1 cellular context compared by ENCODE assay signal in genomic region chr2:96810783-96811192, GRCh38.
TF ChIP-seq lines count a peak whose summit lies in the region.

No MANE protein-coding gene starts in this region.

TF ChIP-seq in HepG2, 621 proteins besides CTCF, POLR2A, EP300 and RAD21 (continues in another document):
- TF ChIP-seq ZNF20 (CRISPR knock-in tag; IDR thresholded peaks at IDR 0.05) (no peak), ZNF383 (CRISPR knock-in tag; IDR thresholded peaks at IDR 0.05; ENCODE audit: borderline replicate concordance) (no peak), SKI (IDR thresholded peaks at IDR 0.05; ENCODE audit: partially characterized antibody) (no peak), SIN3B (IDR thresholded peaks at IDR 0.05; ENCODE audit: low read length) (no peak), KDM5B (CRISPR knock-in tag; IDR thresholded peaks at IDR 0.05; ENCODE audit: borderline replicate concordance) (0 out of 2 replicates have a peak, but pooled peaks have one; percentile 11), REXO4 (CRISPR knock-in tag; IDR thresholded peaks at IDR 0.05; ENCODE audit: borderline replicate concordance) (no peak), BORCS8-MEF2B (CRISPR knock-in tag; IDR thresholded peaks at IDR 0.05) (0 out of 2 replicates have a peak, but pooled peaks have one; percentile 47), ZNF878 (CRISPR knock-in tag; IDR thresholded peaks at IDR 0.05) (no peak), UBTF (CRISPR knock-in tag; IDR thresholded peaks at IDR 0.05) (peak; percentile 81), ZNF251 (CRISPR knock-in tag; IDR thresholded peaks at IDR 0.05) (no peak), PAX8 (CRISPR knock-in tag; IDR thresholded peaks at IDR 0.05; ENCODE audit: borderline replicate concordance) (0 out of 2 replicates have a peak, but pooled peaks have one; percentile 71), CBX1 (IDR thresholded peaks at IDR 0.05; ENCODE audit: low read depth) (no peak), NCOA1 (CRISPR knock-in tag; IDR thresholded peaks at IDR 0.05) (peak; percentile 55; the same call in 1 of the 2 replicates), RFXANK (CRISPR knock-in tag; IDR thresholded peaks at IDR 0.05) (0 out of 2 replicates have a peak, but pooled peaks have one; percentile 32), ZNF205 (CRISPR knock-in tag; IDR thresholded peaks at IDR 0.05) (no peak), PRMT3 (CRISPR knock-in tag; IDR thresholded peaks at IDR 0.05; ENCODE audit: borderline replicate concordance, low read depth) (no peak), ZNF343 (CRISPR knock-in tag; IDR thresholded peaks at IDR 0.05) (peak; percentile 89; the same call in 1 of the 2 replicates), PRDM10 (CRISPR knock-in tag; IDR thresholded peaks at IDR 0.05; ENCODE audit: low read depth) (no peak), CSRNP2 (CRISPR knock-in tag; conservative IDR thresholded peaks at IDR 0.05; ENCODE audit: low read depth) (no peak), ZFP91 (CRISPR knock-in tag; IDR thresholded peaks at IDR 0.05; ENCODE audit: borderline replicate concordance) (peak; percentile 35; the same call in 1 of the 2 replicates), MIER3 (CRISPR knock-in tag; IDR thresholded peaks at IDR 0.05; ENCODE audit: borderline replicate concordance) (no peak), ARID4A (CRISPR knock-in tag; IDR thresholded peaks at IDR 0.05; ENCODE audit: borderline replicate concordance) (peak; percentile 74), ATRX (CRISPR knock-in tag; IDR thresholded peaks at IDR 0.05; ENCODE audit: borderline replicate concordance) (no peak), SALL1 (CRISPR knock-in tag; IDR thresholded peaks at IDR 0.05) (0 out of 2 replicates have a peak, but pooled peaks have one; percentile 61), YEATS2 (CRISPR knock-in tag; IDR thresholded peaks at IDR 0.05; ENCODE audit: borderline replicate concordance) (no peak; the same call in 1 of the 2 replicates), ZBTB7B (CRISPR knock-in tag; IDR thresholded peaks at IDR 0.05) (peak; percentile 31; the same call in 1 of the 2 replicates), CAMTA2 (CRISPR knock-in tag; IDR thresholded peaks at IDR 0.05; ENCODE audit: borderline replicate concordance) (0 out of 2 replicates have a peak, but pooled peaks have one; percentile 45), ZNF549 (CRISPR knock-in tag; IDR thresholded peaks at IDR 0.05) (no peak), FOXA1 (IDR thresholded peaks at IDR 0.05) (no peak), FOXA1 (CRISPR knock-in tag; IDR thresholded peaks at IDR 0.05) (0 out of 2 replicates have a peak, but pooled peaks have one; percentile 23), HMG20A (CRISPR knock-in tag; IDR thresholded peaks at IDR 0.05; ENCODE audit: borderline replicate concordance) (peak; percentile 50; the same call in 1 of the 2 replicates), GPN1 (CRISPR knock-in tag; IDR thresholded peaks at IDR 0.05; ENCODE audit: borderline replicate concordance) (no peak), ZFX (CRISPR knock-in tag; IDR thresholded peaks at IDR 0.05; ENCODE audit: low read depth) (peak; percentile 86), FOSL2 (CRISPR knock-in tag; IDR thresholded peaks at IDR 0.05) (peak; percentile 21; the same call in 1 of the 2 replicates), ZNF800 (CRISPR knock-in tag; IDR thresholded peaks at IDR 0.05) (no peak), DMAP1 (CRISPR knock-in tag; IDR thresholded peaks at IDR 0.05) (0 out of 2 replicates have a peak, but pooled peaks have one; percentile 49), FOXJ3 (CRISPR knock-in tag; IDR thresholded peaks at IDR 0.05; ENCODE audit: borderline replicate concordance) (no peak), ZNF468 (CRISPR knock-in tag; IDR thresholded peaks at IDR 0.05) (no peak), ZFY (CRISPR knock-in tag; IDR thresholded peaks at IDR 0.05) (peak; percentile 76), ZNF660 (CRISPR knock-in tag; IDR thresholded peaks at IDR 0.05; ENCODE audit: borderline replicate concordance, low read depth) (no peak), ASH2L (IDR thresholded peaks at IDR 0.05; ENCODE audit: insufficient read length, low read depth, low read length) (peak; percentile 45), LCORL (IDR thresholded peaks at IDR 0.05) (no peak), LCORL (CRISPR knock-in tag; IDR thresholded peaks at IDR 0.05) (peak; percentile 60; the same call in 1 of the 2 replicates), ZNF276 (CRISPR knock-in tag; IDR thresholded peaks at IDR 0.05; ENCODE audit: low read depth) (0 out of 2 replicates have a peak, but pooled peaks have one; percentile 55), SMARCC2 (IDR thresholded peaks at IDR 0.05) (no peak), ZNF367 (CRISPR knock-in tag; IDR thresholded peaks at IDR 0.05; ENCODE audit: borderline replicate concordance) (no peak), ZNF547 (CRISPR knock-in tag; IDR thresholded peaks at IDR 0.05) (0 out of 2 replicates have a peak, but pooled peaks have one; percentile 52), TBL1XR1 (IDR thresholded peaks at IDR 0.05; ENCODE audit: borderline replicate concordance, low read length, partially characterized antibody) (no peak)
